ENCODE assay signal across 9 cellular contexts in genomic region chr19:13215572-13216380, GRCh38.
DNase-seq lines count a peak whose midpoint lies in the region; ATAC-seq, FAIRE-seq and TF ChIP-seq lines count a peak whose summit lies in the region.
"Had no signal": no experiment of that assay in that cellular context is flagged by ENCODE, and none has a peak within 500 bp of the region (broad histone marks: within the 10 kb centered on the region; RNA-seq: fewer than 3 reads in every experiment).

No MANE protein-coding gene starts in this region.

- 0 out of 20 replicates have a peak overlapping the region, but pooled peaks of 1 of the 10 experiments have one; percentile 19 for H3K4me3 ChIP-seq in BLaER1 treated with 17β-estradiol and CSF1 and Interleukin-3, amounts not matched to agents 10 nM and 100 nM
- H3K4me3 ChIP-seq in HEK293 (ENCODE audit: low read depth, low read length) (no peak overlapping the region), H1 (ENCODE audit: extremely low read depth in 1 of 4, insufficient read depth in 2 of 4, low read depth in 3 of 4, low read length in 4 of 4) (no peak overlapping the region)

- no peak overlapping the region for H3K18ac ChIP-seq in H1 (ENCODE audit: extremely low read depth, low read length)

- no peak overlapping the region for H2AK5ac ChIP-seq in H1 (ENCODE audit: low read depth, low read length)

- peaks cover 20 to 48% (median 42%) of the 10 kb centered on the region in 10 experiments for H3K4me1 ChIP-seq in BLaER1 treated with 17β-estradiol and CSF1 and Interleukin-3, amounts not matched to agents 10 nM and 100 nM
- H3K4me1 ChIP-seq in HEK293 (ENCODE audit: control insufficient read depth, insufficient read depth, low read length) (no peaks in the 10 kb centered on the region), H1 (replicated peaks in 1 of 4; ENCODE audit: control insufficient read depth in 3 of 4, insufficient read depth in 4 of 4, low read length in 3 of 4) (no peaks in the 10 kb centered on the region; a peak in 1 of 7 replicates)

- peak overlapping the region; percentile 54 for H4K91ac ChIP-seq in H1 (replicated peaks; ENCODE audit: insufficient read length, low read length)

- no peak overlapping the region for H4K5ac ChIP-seq in H1 (ENCODE audit: insufficient read length, low read depth, low read length)

- no peak overlapping the region for H3K14ac ChIP-seq in H1 (ENCODE audit: insufficient read length)

- TF ChIP-seq EP300 in H1 (IDR thresholded peaks at IDR 0.05; ENCODE audit: borderline replicate concordance in 1 of 2, low read depth in 2 of 2, low read length in 2 of 2), result no peak

- TF ChIP-seq CTCF in HEK293 (tag by site-specific recombination; IDR thresholded peaks at IDR 0.05) (no peak), H1 (IDR thresholded peaks at IDR 0.05; ENCODE audit: control extremely low read depth in 1 of 3, insufficient read depth in 1 of 3, low read depth in 1 of 3, low read length in 3 of 3) (no peak)

- H3K23me2 ChIP-seq in H1 (ENCODE audit: low read depth, low read length), result 0 out of 2 replicates have a peak, but pooled peaks cover 2% of the 10 kb centered on the region

- no peak overlapping the region for H2BK120ac ChIP-seq in H1 (replicated peaks; ENCODE audit: low read depth, low read length)

- WGBS in H1 (ENCODE audit: extremely low coverage in 1 of 2, insufficient coverage in 1 of 2, insufficient read length in 1 of 2, insufficient replicate concordance in 2 of 2, low coverage in 1 of 2, low lambda C conversion rate in 2 of 2, missing lambda C conversion rate in 1 of 2), 2 experiments, result 93% methylated on average over 15 of the region's 19 CpGs; no CpG with 5 or more reads in 1 of the 2 experiments

- no peak overlapping the region for H3K23ac ChIP-seq in H1 (ENCODE audit: insufficient read length)

- H3K27me3 ChIP-seq in BLaER1 treated with 17β-estradiol and CSF1 and Interleukin-3, amounts not matched to agents 10 nM and 100 nM, result peaks cover 0 to 8% (median 0%) of the 10 kb centered on the region in 11 experiments; a peak in 4 of 22 replicates
- H3K27me3 ChIP-seq in H1 (replicated peaks in 1 of 4; ENCODE audit: control insufficient read depth in 3 of 4, extremely low read depth in 1 of 4, insufficient read depth in 3 of 4, low read length in 3 of 4), result no peaks in the 10 kb centered on the region

- POLR2A ChIA-PET in HEK293 (lab: Yijun Ruan, JAX) (no interaction called here), H1 (lab: Charles Lee; ENCODE audit: partially characterized antibody) (interaction anchor here (0.6 to 3.3 kb wide), 2 partner anchors 33 to 63 kb away, joined by 4 to 16 read pairs; no protein-coding TSS in a partner anchor)

- no peak overlapping the region for H3K56ac ChIP-seq in H1 (replicated peaks; ENCODE audit: insufficient read length, low read depth, low read length)

- CTCF ChIA-PET in HEK293 (lab: Yijun Ruan, JAX) (interaction anchor here (0.7 to 1.5 kb wide), 2 partner anchors 33 to 250 kb away, joined by 3 to 7 read pairs; no protein-coding TSS in a partner anchor), H1 (lab: Charles Lee; ENCODE audit: partially characterized antibody) (interaction anchor here (0.5 to 9.0 kb wide), 6 partner anchors 14 to 1081 kb away, joined by 3 to 89 read pairs (median 4); no protein-coding TSS in a partner anchor)

- H2BK15ac ChIP-seq in H1 (ENCODE audit: low read length), result no peak overlapping the region

- no peak overlapping the region for H4K8ac ChIP-seq in H1 (ENCODE audit: extremely low read depth, insufficient read depth, low read length)

- ATAC-seq in GM19395 (IDR thresholded peaks at IDR 0.05; ENCODE audit: unreplicated experiment), result no peak

- H3K9me3 ChIP-seq in BLaER1 treated with 17β-estradiol and CSF1 and Interleukin-3, amounts not matched to agents 10 nM and 100 nM (replicated peaks in 1 of 11), result peaks cover 0 to 7% (median 0%) of the 10 kb centered on the region in 11 experiments; a peak in 4 of 22 replicates
- H3K9me3 ChIP-seq in HEK293 (ENCODE audit: control insufficient read depth, insufficient read depth, low read depth, low read length), result no peaks in the 10 kb centered on the region
- H3K9me3 ChIP-seq in H1 (ENCODE audit: insufficient read depth in 2 of 2, low read depth in 1 of 2, low read length in 1 of 2), result no peaks in the 10 kb centered on the region

- peak overlapping the region in 7 of 11 experiments; percentile 1 to 61 (median 37); a peak in 6 of 22 replicates for H3K27ac ChIP-seq in BLaER1 treated with 17β-estradiol and CSF1 and Interleukin-3, amounts not matched to agents 10 nM and 100 nM
- H3K27ac ChIP-seq in HEK293 (ENCODE audit: extremely low read depth, low read depth, low read length) (no peak overlapping the region), H1 (ENCODE audit: low read depth, low read length) (no peak overlapping the region)

- no peaks in the 10 kb centered on the region for H3K79me1 ChIP-seq in H1 (ENCODE audit: low read depth, low read length)

- peak overlapping the region; percentile 52 to 82 (median 67) for H3K4me2 ChIP-seq in BLaER1 treated with 17β-estradiol and CSF1 and Interleukin-3, amounts not matched to agents 10 nM and 100 nM
- no peak overlapping the region for H3K4me2 ChIP-seq in H1 (ENCODE audit: insufficient read depth in 1 of 2, low read depth in 2 of 2, low read length in 2 of 2)

- no peaks in the 10 kb centered on the region for H4K20me1 ChIP-seq in BLaER1 treated with 17β-estradiol and CSF1 and Interleukin-3, amounts not matched to agents 10 nM and 100 nM
- peaks cover 0 to 2% of the 10 kb centered on the region in 2 experiments for H4K20me1 ChIP-seq in H1 (replicated peaks in 1 of 2; ENCODE audit: control insufficient read depth in 1 of 2, insufficient read depth in 2 of 2, low read length in 2 of 2)

- no peak for TF ChIP-seq RAD21 in H1 (IDR thresholded peaks at IDR 0.05 in 1 of 2, conservative IDR thresholded peaks at IDR 0.05 in 1 of 2; ENCODE audit: low read depth in 2 of 2, low read length in 2 of 2)

- H3K9ac ChIP-seq in BLaER1 treated with 17β-estradiol and CSF1 and Interleukin-3, amounts not matched to agents 10 nM and 100 nM, result peak overlapping the region in 4 of 11 experiments; percentile 1 to 49 (median 32); a peak in 4 of 22 replicates
- H3K9ac ChIP-seq in H1 (replicated peaks in 1 of 4; ENCODE audit: extremely low read depth in 1 of 4, low read depth in 3 of 4, low read length in 3 of 4), result no peak overlapping the region

- no peaks in the 10 kb centered on the region for H3K79me2 ChIP-seq in H1 (ENCODE audit: control insufficient read depth in 1 of 2, insufficient read depth in 2 of 2, low read length in 2 of 2)

- no peak for TF ChIP-seq POLR2A in H1 (IDR thresholded peaks at IDR 0.05; ENCODE audit: control extremely low read depth in 1 of 2, low read depth in 2 of 2, low read length in 2 of 2)

- no peak overlapping the region for H2BK20ac ChIP-seq in H1 (ENCODE audit: low read length)

- no peak overlapping the region for H2BK12ac ChIP-seq in H1 (ENCODE audit: low read depth, low read length)

- no peak overlapping the region for H3K4ac ChIP-seq in H1 (replicated peaks; ENCODE audit: insufficient read length, low read depth, low read length)

- intact Hi-C loops in posterior cingulate gyrus (cut with DNase I), result no loop called here

- no peak for FAIRE-seq in H1 (lab: Jason Lieb, UNC)

- no peaks in the 10 kb centered on the region for H3K36me3 ChIP-seq in BLaER1 treated with 17β-estradiol and CSF1 and Interleukin-3, amounts not matched to agents 10 nM and 100 nM
- H3K36me3 ChIP-seq in HEK293 (ENCODE audit: control insufficient read depth in 2 of 2, insufficient read depth in 1 of 2, low read length in 2 of 2), result no peaks in the 10 kb centered on the region
- H3K36me3 ChIP-seq in H1 (ENCODE audit: control insufficient read depth in 2 of 4, insufficient read depth in 4 of 4, low read length in 3 of 4), result no peaks in the 10 kb centered on the region; a peak in 1 of 8 replicates

- no peak overlapping the region for H2AFZ ChIP-seq in H1 (ENCODE audit: low read length)

- no peak overlapping the region for H2BK5ac ChIP-seq in H1 (ENCODE audit: low read depth, low read length)

- peak; percentile 31 to 33 for DNase-seq in activated CD4-positive, alpha-beta T cell treated with anti-CD3 and anti-CD28 coated beads for 4 hours
- DNase-seq in H1 (ENCODE audit: low read depth in 1 of 2, low spot score in 2 of 2) (no peak), posterior cingulate gyrus (no peak), NCI-H69 (lab: John Stamatoyannopoulos, UW) (no peak), NCI-H2196 (lab: John Stamatoyannopoulos, UW; ENCODE audit: unreplicated experiment) (no peak)
- DNase-seq: KG1 had no signal

TF ChIP-seq in HEK293, 187 proteins besides CTCF, POLR2A, EP300 and RAD21:
- TF ChIP-seq ZNF292 (tag by site-specific recombination; IDR thresholded peaks at IDR 0.05; ENCODE audit: borderline replicate concordance, low read depth), result no peak
- 0 out of 2 replicates have a peak, but pooled peaks have one; percentile 7 for TF ChIP-seq GLIS1 (tag by site-specific recombination; IDR thresholded peaks at IDR 0.05)

TF ChIP-seq in H1, 55 proteins besides CTCF, POLR2A, EP300 and RAD21:
- TF ChIP-seq HDAC2 (IDR thresholded peaks at IDR 0.05; ENCODE audit: borderline replicate concordance in 1 of 2, low read depth in 2 of 2, low read length in 2 of 2) (no peak), TBP (IDR thresholded peaks at IDR 0.05; ENCODE audit: low read depth, low read length) (no peak), RFX5 (IDR thresholded peaks at IDR 0.05; ENCODE audit: borderline replicate concordance, low read depth, low read length) (no peak), ASH2L (IDR thresholded peaks at IDR 0.05; ENCODE audit: low read length) (no peak), SAP30 (IDR thresholded peaks at IDR 0.05; ENCODE audit: insufficient read depth, insufficient replicate concordance, low read length) (no peak), TEAD4 (IDR thresholded peaks at IDR 0.05; ENCODE audit: low read depth, low read length) (no peak), ATF2 (IDR thresholded peaks at IDR 0.05; ENCODE audit: low read length) (no peak), CHD1 (IDR thresholded peaks at IDR 0.05; ENCODE audit: low read depth, low read length) (no peak)

Comparison
In these comparisons a context has a peak if more than half of its experiments do, and no peak if none do; other contexts are left out.
1. H3K27ac ChIP-seq: peak in BLaER1 treated with 17β-estradiol and CSF1 and Interleukin-3, amounts not matched to agents 10 nM and 100 nM (7 of 11); none in HEK293 (single experiment) and H1 (single experiment).
2. H3K4me2 ChIP-seq: peak in BLaER1 treated with 17β-estradiol and CSF1 and Interleukin-3, amounts not matched to agents 10 nM and 100 nM (11 of 11); none in H1 (0 of 2).
3. DNase-seq: peak in activated CD4-positive, alpha-beta T cell treated with anti-CD3 and anti-CD28 coated beads for 4 hours (2 of 2); none in H1 (0 of 2), posterior cingulate gyrus (0 of 10), NCI-H69 (single experiment) and NCI-H2196 (single experiment).